In the genomic region with DNA sequence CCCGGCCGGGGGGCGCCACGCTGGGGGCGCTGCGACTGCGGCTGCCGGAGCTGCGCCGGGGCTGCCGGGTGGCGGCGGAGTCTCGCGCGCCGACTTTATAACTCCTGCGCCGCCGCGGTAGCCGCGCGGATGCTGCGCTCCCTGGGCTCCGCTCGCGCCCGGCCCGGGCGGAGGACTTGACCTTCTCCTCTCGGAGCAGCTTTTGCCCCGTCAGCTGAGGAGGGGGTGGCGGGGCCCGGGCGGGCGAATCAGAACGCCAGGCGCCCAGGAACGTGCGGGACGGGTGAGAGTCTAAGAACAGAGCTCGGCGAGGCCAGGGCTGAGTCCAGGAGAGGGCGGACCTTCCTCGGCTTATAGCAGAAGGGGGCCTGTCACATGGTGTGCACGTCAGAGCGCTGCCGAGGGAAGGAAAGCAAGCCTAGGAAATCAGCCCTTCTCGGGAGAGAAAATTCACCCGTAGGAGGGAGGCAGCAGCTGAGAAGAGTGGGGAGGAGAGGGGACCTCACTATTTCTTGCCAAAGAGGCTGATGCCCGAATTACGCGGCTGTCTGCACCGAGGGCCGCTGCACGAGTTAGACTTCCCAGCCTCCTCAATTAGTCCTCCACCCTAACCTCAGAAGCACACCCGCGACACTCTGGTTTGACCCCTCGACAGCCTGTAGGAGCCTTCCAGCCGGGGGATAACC, we compare ENCODE assay signal across 8 cellular contexts. TPM values are rescaled to one million over a fixed set of nuclear protein-coding genes. Genes with fewer than 3 reads are reported as not detected.
A peak's percentile ranks its signal among the peaks of the same experiment; 100 is the strongest.
DNase-seq lines count a peak whose midpoint lies in the region; ATAC-seq and TF ChIP-seq lines count a peak whose summit lies in the region.

A gene (minus strand): TSS at position 327 of the 686 bp plus-strand sequence. CDS start 415 bp downstream, outside the sequence.

- H3K4me3 Mint-ChIP-seq in T-cell, result peak within 1 kb of the TSS; percentile 78 to 84 (median 78)

- H3K36me3 ChIP-seq in BLaER1, result no peaks in the 10 kb centered on the region

- ATAC-seq in GM19351 (IDR thresholded peaks at IDR 0.05; ENCODE audit: unreplicated experiment) (peak; percentile 52), T-cell (replicated peaks in 1 of 4) (peak; percentile 26 to 42 (median 36))

- peaks cover 57 to 80% of the 10 kb centered on the region in 2 donors for H3K27me3 Mint-ChIP-seq in T-cell

- H3K4me3 ChIP-seq in BLaER1 (peak within 1 kb of the TSS; percentile 68), choroid plexus epithelial cell (ENCODE audit: low read depth, low read length) (peak within 1 kb of the TSS; percentile 88)

- H3K9me3 ChIP-seq in BLaER1, result peaks cover 30% of the 10 kb centered on the region

- no peak within 1 kb of the TSS; the same call in 1 of the 2 replicates for H3K9ac ChIP-seq in BLaER1

- H3K27ac ChIP-seq in BLaER1 (no peak within 1 kb of the TSS), layer of hippocampus (ENCODE audit: low read depth, low read length) (peak within 1 kb of the TSS; percentile 38)

- peaks cover 100% of the 10 kb centered on the region for H3K27me3 ChIP-seq in BLaER1
- H3K27me3 ChIP-seq in layer of hippocampus (ENCODE audit: control insufficient read depth, insufficient read depth, low read length), result peaks cover 34% of the 10 kb centered on the region

- peak within 1 kb of the TSS; percentile 94 for H3K4me2 ChIP-seq in BLaER1

- peaks cover 15 to 29% (median 18%) of the 10 kb centered on the region in 3 donors for H3K4me1 Mint-ChIP-seq in T-cell

- peaks cover 29% of the 10 kb centered on the region for H3K4me1 ChIP-seq in BLaER1

- H3K9me3 Mint-ChIP-seq in T-cell, result peaks cover 0 to 6% (median 0%) of the 10 kb centered on the region in 3 donors

- TF ChIP-seq CTCF in choroid plexus epithelial cell (conservative IDR thresholded peaks at IDR 0.05; ENCODE audit: low read depth, low read length), result peak; percentile 28

- H3K27ac Mint-ChIP-seq in T-cell, result peak within 1 kb of the TSS; percentile 11 to 52

- H3K36me3 Mint-ChIP-seq in T-cell, result peaks cover 10% of the 10 kb centered on the region

- POLR2A ChIA-PET in T-cell (lab: Charles Lee), result no interaction called here

- DNase-seq in NCI-H1105 (lab: John Stamatoyannopoulos, UW) (peak; percentile 53), T-cell (peak in 6 of 34 experiments; percentile 17 to 43 (median 25)), choroid plexus epithelial cell (ENCODE audit: low read depth) (peak; percentile 99), NAMALWA (ENCODE audit: low spot score) (no peak)
- DNase-seq in stimulated activated CD8-positive, alpha-beta memory T cell treated with anti-CD3 and anti-CD28 coated beads, Interleukin-4, amount 100 ng/mL, for 48 hours, result peak; percentile 67

- CTCF ChIA-PET in T-cell (lab: Charles Lee), result interaction anchor here (0.7 to 4.0 kb wide), 3 partner anchors 233 to 1592 kb away, joined by 4 to 27 read pairs (median 4); no protein-coding TSS in a partner anchor

- H4K20me1 ChIP-seq in BLaER1, result peaks cover 85% of the 10 kb centered on the region

RNA-seq across cellular contexts. Expression of the gene that starts here (rescaled TPM):
- under 1 TPM in 3 of 5 donors, not detected in 2; 0.20 to 0.68 (median 0.39) TPM for total RNA-seq in T-cell

Comparison
In these comparisons a context has a peak if more than half of its experiments do, and no peak if none do; other contexts are left out.
1. Peak in ATAC-seq in T-cell; RNA of the gene not detected or under 1 TPM.